ENCODE assay signal across 1 cellular context in the genomic region with DNA sequence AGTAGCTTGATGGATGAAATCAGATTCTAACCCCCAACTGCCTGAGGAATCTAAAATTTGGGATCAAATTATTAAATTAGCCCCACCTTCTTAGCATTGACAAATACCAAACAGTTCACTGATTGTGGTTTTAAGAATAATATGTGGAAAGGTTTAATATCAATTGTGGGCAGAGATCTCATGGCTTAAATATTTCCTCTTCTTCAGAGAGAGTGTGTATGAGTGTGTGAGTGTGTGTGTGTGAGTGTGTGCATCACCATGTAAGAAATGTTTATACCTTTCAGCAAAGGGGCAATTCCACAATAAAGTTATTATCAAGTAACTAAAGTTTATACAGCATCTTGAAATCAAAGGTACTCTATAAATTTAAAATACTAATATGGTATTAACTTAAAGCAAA.
TF ChIP-seq lines count a peak whose summit lies in the region.

No MANE protein-coding gene starts in this region.

TF ChIP-seq in IMR-90, 13 proteins besides CTCF, POLR2A, EP300 and RAD21 (continued from another document):
- TF ChIP-seq MXI1 (IDR thresholded peaks at IDR 0.05; ENCODE audit: borderline replicate concordance, low read depth, low read length), result no peak
- TF ChIP-seq CHD1 (IDR thresholded peaks at IDR 0.05; ENCODE audit: low read depth, low read length), result no peak
